ENCODE assay signal across 8 cellular contexts in genomic region chr11:69049490-69049867, GRCh38. TPM values are rescaled to one million over a fixed set of nuclear protein-coding genes. Genes with fewer than 3 reads are reported as not detected.
A peak's percentile ranks its signal among the peaks of the same experiment; 100 is the strongest.
DNase-seq lines count a peak whose midpoint lies in the region; ATAC-seq and TF ChIP-seq lines count a peak whose summit lies in the region.

No MANE protein-coding gene starts in this region.

- no peaks in the 10 kb centered on the region for H3K9me3 Mint-ChIP-seq in activated T-cell treated with anti-CD3 and anti-CD28 coated beads, Interleukin-2, amount 50 U/mL, for 4 hours

- no peak for ATAC-seq in activated T-cell treated with anti-CD3 and anti-CD28 coated beads, Interleukin-2, amount 50 U/mL, for 4 hours
- no peak for ATAC-seq in gastroesophageal sphincter
- ATAC-seq in GM19035 (IDR thresholded peaks at IDR 0.05; ENCODE audit: unreplicated experiment): no peak

- H3K27me3 Mint-ChIP-seq in activated T-cell treated with anti-CD3 and anti-CD28 coated beads, Interleukin-2, amount 50 U/mL, for 4 hours (ENCODE audit: low read depth): no peaks in the 10 kb centered on the region

- WGBS in gastroesophageal sphincter (ENCODE audit: low coverage in 1 of 2), 2 donors: 3 to 20% methylated on average over 1 to 6 of the region's 15 CpGs

- TF ChIP-seq POLR2A in gastroesophageal sphincter (IDR thresholded peaks at IDR 0.05): no peak

- peak overlapping the region; percentile 74 for H3K9ac ChIP-seq in rectal smooth muscle tissue (ENCODE audit: low read length)

- peak; percentile 27 for DNase-seq in activated naive CD4-positive, alpha-beta T cell treated with Interleukin-2 at 50 U/mL for 16 hours
- no peak for DNase-seq in activated naive CD4-positive, alpha-beta T cell (lab: John Stamatoyannopoulos, UW)
- DNase-seq in activated T-cell treated with anti-CD3 and anti-CD28 coated beads, Interleukin-2, amount 50 U/mL, for 4 hours: no peak
- no peak for DNase-seq in NCI-H510A (lab: John Stamatoyannopoulos, UW)
- no peak for DNase-seq in NCI-H2107 (lab: John Stamatoyannopoulos, UW)

- H3K27me3 ChIP-seq in gastroesophageal sphincter (no peaks in the 10 kb centered on the region), rectal smooth muscle tissue (ENCODE audit: control insufficient read depth, insufficient read depth, low read length) (no peaks in the 10 kb centered on the region)

- H3K4me1 Mint-ChIP-seq in activated T-cell treated with anti-CD3 and anti-CD28 coated beads, Interleukin-2, amount 50 U/mL, for 4 hours (ENCODE audit: low read depth): peaks cover 22% of the 10 kb centered on the region

- H3K4me3 Mint-ChIP-seq in activated T-cell treated with anti-CD3 and anti-CD28 coated beads, Interleukin-2, amount 50 U/mL, for 4 hours: peak overlapping the region; percentile 80

- TF ChIP-seq EP300 in gastroesophageal sphincter (IDR thresholded peaks at IDR 0.05): no peak

- no peak for TF ChIP-seq CTCF in gastroesophageal sphincter (IDR thresholded peaks at IDR 0.05)

- H3K4me1 ChIP-seq in gastroesophageal sphincter (peaks cover 0 to 70% (median 35%) of the 10 kb centered on the region in 3 donors), rectal smooth muscle tissue (ENCODE audit: control insufficient read depth, insufficient read depth, low read length) (peaks cover 33% of the 10 kb centered on the region)

- H3K36me3 Mint-ChIP-seq in activated T-cell treated with anti-CD3 and anti-CD28 coated beads, Interleukin-2, amount 50 U/mL, for 4 hours (ENCODE audit: insufficient read depth): peaks cover 1% of the 10 kb centered on the region

- H3K9me3 ChIP-seq in gastroesophageal sphincter: no peaks in the 10 kb centered on the region

- H3K4me3 ChIP-seq in gastroesophageal sphincter: peak overlapping the region; percentile 83 to 99
- H3K4me3 ChIP-seq in rectal smooth muscle tissue (ENCODE audit: low read length): peak overlapping the region; percentile 77

- H3K27ac ChIP-seq in gastroesophageal sphincter: peak overlapping the region; percentile 97 to 99 (median 99)
- peak overlapping the region; percentile 97 for H3K27ac ChIP-seq in rectal smooth muscle tissue (ENCODE audit: low read depth, low read length)

- H3K36me3 ChIP-seq in gastroesophageal sphincter (peaks cover 0 to 12% of the 10 kb centered on the region in 2 donors), rectal smooth muscle tissue (ENCODE audit: control insufficient read depth, insufficient read depth, low read length) (peaks cover 3% of the 10 kb centered on the region)

RNA-seq across cellular contexts. Expression of gene TPCN2, which starts 0.7 kb away (rescaled TPM):
- total RNA-seq in activated T-cell treated with anti-CD3 and anti-CD28 coated beads, Interleukin-2, amount 50 U/mL, for 4 hours: 1 to 10 TPM; 5.8 to 8.4 (median 7.1) TPM
- total RNA-seq in gastroesophageal sphincter: 10 to 100 TPM; 16.8 to 33.8 (median 28.3) TPM

RNA-seq across cellular contexts. Expression of gene MRGPRF, which starts 36.4 kb away (rescaled TPM):
- total RNA-seq in activated T-cell treated with anti-CD3 and anti-CD28 coated beads, Interleukin-2, amount 50 U/mL, for 4 hours: under 1 TPM in 2 of 3 donors, not detected in 1; 0.10 to 0.18 TPM
- total RNA-seq in gastroesophageal sphincter: 100 to 1,000 TPM in 3 of 4 donors, 10 to 100 TPM in 1; 88.9 to 213 (median 165) TPM

Comparison
In these comparisons a context has a peak if more than half of its experiments do, and no peak if none do; other contexts are left out.
1. RNA of gene MRGPRF, which starts 36.4 kb away (total RNA-seq): 88.9 to 213 TPM in gastroesophageal sphincter; 0.10 to 0.18 TPM in activated T-cell treated with anti-CD3 and anti-CD28 coated beads, Interleukin-2, amount 50 U/mL, for 4 hours; every median in the first group is over 10 times any median in the second.